ENCODE assay signal across 23 cellular contexts in the genomic region with DNA sequence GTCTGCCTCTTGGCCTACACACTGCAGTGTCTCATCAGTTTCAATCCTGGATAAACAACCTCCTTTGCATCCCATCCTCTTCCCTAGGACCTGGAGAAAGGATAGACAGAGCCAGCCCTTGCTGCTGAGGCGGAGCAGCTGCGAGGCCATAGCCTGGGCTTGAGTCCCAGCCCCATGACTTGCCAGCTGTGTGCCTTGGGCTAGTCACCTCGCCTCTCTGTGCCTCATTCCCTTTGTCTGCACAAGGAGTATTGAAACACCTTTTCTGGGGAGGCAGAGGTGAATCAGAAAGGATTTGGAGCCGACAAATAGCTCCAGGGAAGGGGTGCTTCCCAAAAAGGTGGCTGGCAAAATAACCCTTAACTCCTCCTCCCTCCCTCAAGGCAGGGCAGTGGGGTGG.
DNase-seq lines count a peak whose midpoint lies in the region; ATAC-seq and TF ChIP-seq lines count a peak whose summit lies in the region.
"Had no signal": no experiment of that assay in that cellular context is flagged by ENCODE, and none has a peak within 500 bp of the region (broad histone marks: within the 10 kb centered on the region; RNA-seq: fewer than 3 reads in every experiment).

No MANE protein-coding gene starts in this region.

- peak overlapping the region in 1 of 4 donors; percentile 55 for H3K4me3 ChIP-seq in esophagus squamous epithelium
- no peak overlapping the region for H3K4me3 ChIP-seq in skin epidermis
- peak overlapping the region in 1 of 2 experiments; percentile 4 for H3K4me3 ChIP-seq in mesenchymal stem cell (ENCODE audit: insufficient read depth in 1 of 2, low read depth in 1 of 2, low read length in 2 of 2)
- no peak overlapping the region for H3K4me3 ChIP-seq in body of pancreas
- H3K4me3 ChIP-seq in smooth muscle cell = no peak overlapping the region
- H3K4me3 ChIP-seq: K562, SK-N-MC had no signal

- H3K27ac ChIP-seq in RWPE1 (peak overlapping the region; percentile 77), esophagus squamous epithelium (peak overlapping the region; percentile 87 to 92 (median 90)), skin epidermis (peak overlapping the region in 17 of 21 experiments; percentile 37 to 90 (median 70)), mesenchymal stem cell (ENCODE audit: low read length, poor library complexity, severe bottlenecking) (no peak overlapping the region), body of pancreas (no peak overlapping the region), smooth muscle cell (ENCODE audit: low read depth) (no peak overlapping the region)
- H3K27ac ChIP-seq: SK-N-MC had no signal

- TF ChIP-seq POLR2A in esophagus squamous epithelium (IDR thresholded peaks at IDR 0.05) (no peak), body of pancreas (IDR thresholded peaks at IDR 0.05) (no peak)

- WGBS in esophagus squamous epithelium, 2 donors = 36 to 53% methylated on average over 3 of the region's 4 CpGs
- whole genome bisulfite sequencing in mesenchymal stem cell = 59% methylated on average over 4 of the region's 4 CpGs
- 56 to 70% methylated on average over 4 of the region's 4 CpGs for WGBS in body of pancreas, 2 donors
- 91% methylated on average over 4 of the region's 4 CpGs for WGBS in smooth muscle cell (ENCODE audit: low lambda C conversion rate)

- no peak overlapping the region for H2BK120ac ChIP-seq in mesenchymal stem cell (ENCODE audit: low read depth, low read length)

- H4K20me1 ChIP-seq in smooth muscle cell (ENCODE audit: low read depth) = no peaks in the 10 kb centered on the region

- H2BK5ac ChIP-seq in mesenchymal stem cell (ENCODE audit: low read depth, low read length, poor library complexity, severe bottlenecking) = no peak overlapping the region

- CTCF ChIA-PET in RWPE1 (lab: Yijun Ruan, JAX) = no interaction called here

- no peak overlapping the region for H3K18ac ChIP-seq in mesenchymal stem cell (ENCODE audit: low read depth in 1 of 2, low read length in 2 of 2)

- H3K9me3 ChIP-seq in esophagus squamous epithelium = no peaks in the 10 kb centered on the region
- H3K9me3 ChIP-seq in mesenchymal stem cell (ENCODE audit: control insufficient read depth, low read length) = peaks cover 3% of the 10 kb centered on the region
- H3K9me3 ChIP-seq in body of pancreas = no peaks in the 10 kb centered on the region
- H3K9me3 ChIP-seq in smooth muscle cell (replicated peaks; ENCODE audit: low read depth) = no peaks in the 10 kb centered on the region
- H3K9me3 ChIP-seq: BE2C had no signal

- H3K4me1 ChIP-seq in esophagus squamous epithelium (peaks cover 8 to 60% (median 20%) of the 10 kb centered on the region in 3 donors), mesenchymal stem cell (ENCODE audit: control insufficient read depth, insufficient read depth, low read depth, low read length) (no peaks in the 10 kb centered on the region), body of pancreas (no peaks in the 10 kb centered on the region), smooth muscle cell (ENCODE audit: low read depth) (no peaks in the 10 kb centered on the region)
- H3K4me1 ChIP-seq: BE2C had no signal

- H2BK12ac ChIP-seq in mesenchymal stem cell (ENCODE audit: low read length in 2 of 2) = no peak overlapping the region

- ATAC-seq in left cardiac atrium = peak in 1 of 2 donors; percentile 71
- ATAC-seq in Right ventricle myocardium inferior = no peak
- ATAC-seq in body of pancreas = no peak
- ATAC-seq: activated CD8-positive, alpha-beta T cell treated with anti-CD3 and anti-CD28 coated beads for 36 hours; K562; naive thymus-derived CD4-positive, alpha-beta T cell; stimulated activated effector memory CD8-positive, alpha-beta T cell treated with anti-CD3 and anti-CD28 coated beads, Interleukin-12 subunit alpha, Interleukin-12 subunit beta, amount 100 ng/mL, for 72 hours had no signal

- no peak overlapping the region for H3K14ac ChIP-seq in mesenchymal stem cell (ENCODE audit: low read length in 2 of 2)

- H3K27me3 ChIP-seq in esophagus squamous epithelium (no peaks in the 10 kb centered on the region), mesenchymal stem cell (ENCODE audit: control insufficient read depth in 1 of 2, insufficient read depth in 1 of 2, low read length in 2 of 2) (peaks cover 0 to 70% of the 10 kb centered on the region in 2 experiments), body of pancreas (no peaks in the 10 kb centered on the region), smooth muscle cell (ENCODE audit: low read depth) (peaks cover 16% of the 10 kb centered on the region)
- H3K27me3 ChIP-seq: BE2C had no signal

- intact Hi-C loops in left cardiac atrium (cut with DNase I) = no loop called here
- intact Hi-C loops in Right ventricle myocardium inferior (cut with DNase I) = no loop called here
- intact Hi-C loops in esophagus squamous epithelium (cut with DNase I) = no loop called here
- intact Hi-C loops in body of pancreas (cut with DNase I) = no loop called here

- no peak overlapping the region for H3K23ac ChIP-seq in mesenchymal stem cell (ENCODE audit: low read length in 2 of 2)

- no peak overlapping the region for H2AFZ ChIP-seq in mesenchymal stem cell (ENCODE audit: low read depth, low read length)
- no peak overlapping the region for H2AFZ ChIP-seq in smooth muscle cell (ENCODE audit: low read depth)

- H3K4me2 ChIP-seq in mesenchymal stem cell (ENCODE audit: low read length, poor library complexity, severe bottlenecking) = no peak overlapping the region
- H3K4me2 ChIP-seq in smooth muscle cell = no peak overlapping the region

- POLR2A ChIA-PET in RWPE1 (lab: Yijun Ruan, JAX; ENCODE audit: low non-redundant PET) = interaction anchor here (0.6 kb wide), 1 partner anchor 1008 kb away, joined by 3 read pairs; no protein-coding TSS in a partner anchor

- H3F3A ChIP-seq in smooth muscle cell (ENCODE audit: low read depth) = no peaks in the 10 kb centered on the region

- no peak overlapping the region for H2AK5ac ChIP-seq in mesenchymal stem cell (ENCODE audit: low read length, severe bottlenecking)

- peak; percentile 44 for DNase-seq in left cardiac atrium
- no peak for DNase-seq in Right ventricle myocardium inferior (ENCODE audit: missing footprints)
- no peak for DNase-seq in RWPE1 (ENCODE audit: low spot score)
- DNase-seq in esophagus squamous epithelium (lab: John Stamatoyannopoulos, UW) = no peak
- DNase-seq in mesenchymal stem cell = no peak
- no peak for DNase-seq in body of pancreas
- no peak for DNase-seq in smooth muscle cell (lab: John Stamatoyannopoulos, UW; ENCODE audit: unreplicated experiment)
- DNase-seq: activated CD4-positive, CD25-positive, alpha-beta regulatory T cell treated with anti-CD3 and anti-CD28 coated beads, Interleukin-2, amount 50 U/mL, for 72 hours; activated CD8-positive, alpha-beta T cell treated with anti-CD3 and anti-CD28 coated beads for 36 hours; BE2C; DMS79 treated with DMSO at 0.1 percent for 48 hours; foreskin fibroblast; GF-D8; HCEC 1CT; MM.1S; naive thymus-derived CD4-positive, alpha-beta T cell; NCI-H1436; NCI-H774; stimulated activated CD4-positive, alpha-beta T cell treated with anti-CD3 and anti-CD28 coated beads, Interleukin-4, amount 100 ng/mL, for 24 hours had no signal

- no peak for TF ChIP-seq CTCF in RWPE1 (conservative IDR thresholded peaks at IDR 0.05; ENCODE audit: low read depth)
- TF ChIP-seq CTCF in esophagus squamous epithelium (IDR thresholded peaks at IDR 0.05) = no peak
- no peak for TF ChIP-seq CTCF in body of pancreas (IDR thresholded peaks at IDR 0.05)
- TF ChIP-seq CTCF in smooth muscle cell (IDR thresholded peaks at IDR 0.05; ENCODE audit: borderline replicate concordance, insufficient read depth, poor library complexity, severe bottlenecking) = no peak

- H2BK15ac ChIP-seq in mesenchymal stem cell (ENCODE audit: low read depth, poor library complexity, severe bottlenecking) = no peak overlapping the region

- H4K8ac ChIP-seq in mesenchymal stem cell (ENCODE audit: low read length) = no peak overlapping the region

- no peak overlapping the region for H3K4ac ChIP-seq in mesenchymal stem cell (ENCODE audit: low read depth in 1 of 2, low read length in 2 of 2)

- H3K79me2 ChIP-seq in smooth muscle cell (ENCODE audit: low read depth) = no peaks in the 10 kb centered on the region

- H3K79me1 ChIP-seq in mesenchymal stem cell (replicated peaks; ENCODE audit: low read length, poor library complexity, severe bottlenecking) = no peaks in the 10 kb centered on the region

- no peaks in the 10 kb centered on the region for H3K36me3 ChIP-seq in esophagus squamous epithelium
- no peaks in the 10 kb centered on the region for H3K36me3 ChIP-seq in mesenchymal stem cell (ENCODE audit: control insufficient read depth in 1 of 2, insufficient read depth in 2 of 2, low read depth in 1 of 2, low read length in 2 of 2)
- H3K36me3 ChIP-seq in body of pancreas (replicated peaks in 1 of 2; ENCODE audit: insufficient read depth in 1 of 2, low read depth in 2 of 2) = no peaks in the 10 kb centered on the region
- H3K36me3 ChIP-seq in smooth muscle cell (ENCODE audit: low read depth) = no peaks in the 10 kb centered on the region
- H3K36me3 ChIP-seq: BE2C had no signal

- H3K9ac ChIP-seq in mesenchymal stem cell (ENCODE audit: low read length) (no peak overlapping the region), smooth muscle cell (ENCODE audit: low read depth) (no peak overlapping the region)

- no peak overlapping the region for H4K91ac ChIP-seq in mesenchymal stem cell (ENCODE audit: low read length)

Comparison
In these comparisons a context has a peak if more than half of its experiments do, and no peak if none do; other contexts are left out.
1. H3K27ac ChIP-seq: peak in RWPE1 (single experiment), esophagus squamous epithelium (4 of 4) and skin epidermis (17 of 21); none in mesenchymal stem cell (single experiment), body of pancreas (0 of 4) and smooth muscle cell (single experiment).